1 cellular context compared by ENCODE assay signal in genomic region chr6:24901698-24902328, GRCh38.
TF ChIP-seq lines count a peak whose summit lies in the region.

No MANE protein-coding gene starts in this region.

TF ChIP-seq in H1, 55 proteins besides CTCF, POLR2A, EP300 and RAD21:
- no peak for TF ChIP-seq ATF3 (IDR thresholded peaks at IDR 0.05; ENCODE audit: insufficient read depth, low read depth, low read length)
- TF ChIP-seq ASH2L (IDR thresholded peaks at IDR 0.05; ENCODE audit: low read length) = no peak
